14 cellular contexts compared by ENCODE assay signal in the genomic region with DNA sequence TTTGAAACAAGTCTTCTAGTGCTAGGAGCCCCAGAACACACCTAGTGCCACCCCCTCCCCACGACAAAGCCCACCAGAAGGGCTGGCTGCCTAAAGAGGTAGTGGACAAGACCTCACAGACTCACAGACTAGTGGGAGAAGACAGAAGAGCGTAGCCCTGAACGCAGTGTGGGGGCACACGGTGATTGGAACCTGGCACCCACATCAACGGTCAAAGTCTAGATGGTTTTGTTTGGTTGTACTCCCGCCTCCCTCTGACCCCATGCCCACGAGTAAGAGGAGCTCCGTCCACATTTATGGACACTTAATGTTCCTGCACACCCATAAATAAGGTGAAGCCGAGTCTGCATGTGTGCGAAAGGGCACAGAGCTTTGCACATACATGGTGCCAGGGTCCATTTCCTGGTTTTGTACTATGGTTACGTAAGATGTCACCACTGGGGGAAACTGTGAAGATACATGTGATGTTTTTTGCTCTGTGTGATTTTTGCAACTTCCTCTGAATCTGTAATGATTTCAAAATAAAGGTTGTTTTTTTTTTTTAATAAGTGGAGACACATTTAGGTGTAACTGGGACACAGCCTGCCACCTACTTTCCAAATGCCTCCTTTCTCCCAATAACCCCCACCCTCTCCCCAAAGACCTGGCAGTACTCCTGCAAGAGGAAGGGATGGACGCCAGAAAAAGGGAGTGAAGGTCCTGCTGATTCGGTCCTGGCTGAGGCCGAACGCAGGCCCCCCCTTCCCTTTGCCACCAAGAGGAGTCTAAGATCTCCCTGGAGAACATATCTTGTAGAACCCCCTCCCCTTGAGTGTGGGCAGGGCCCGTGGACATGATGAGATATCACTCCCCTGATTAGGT.
DNase-seq lines count a peak whose midpoint lies in the region; ATAC-seq and TF ChIP-seq lines count a peak whose summit lies in the region.
"Had no signal": no experiment of that assay in that cellular context is flagged by ENCODE, and none has a peak within 500 bp of the region (broad histone marks: within the 10 kb centered on the region; RNA-seq: fewer than 3 reads in every experiment).

No MANE protein-coding gene starts in this region.

- H3K27ac Mint-ChIP-seq in stimulated activated effector memory CD8-positive, alpha-beta T cell treated with anti-CD3 and anti-CD28 coated beads, Interleukin-12 subunit alpha, Interleukin-12 subunit beta, amount 100 ng/mL, for 72 hours = peak overlapping the region; percentile 87
- H3K27ac Mint-ChIP-seq: activated naive CD4-positive, alpha-beta T cell treated with anti-CD3 and anti-CD28 coated beads, Interleukin-2, amount 50 U/mL, for 72 hours; type B pancreatic cell had no signal

- no peak overlapping the region for H3K4me3 ChIP-seq in IMR-90 (ENCODE audit: insufficient read depth, low read depth, low read length)
- H3K4me3 ChIP-seq in left lung = no peak overlapping the region

- H4K20me1 ChIP-seq in IMR-90 (ENCODE audit: insufficient read depth, low read length) = 0 out of 2 replicates have a peak, but pooled peaks cover 3% of the 10 kb centered on the region

- no peak overlapping the region for H3K4me2 ChIP-seq in IMR-90 (ENCODE audit: low read depth, low read length)

- WGBS in IMR-90 (ENCODE audit: extremely low coverage in 2 of 2, insufficient read length in 1 of 2), 2 experiments = 92% methylated on average over 2 of the region's 16 CpGs; no CpG with 5 or more reads in 1 of the 2 experiments

- intact Hi-C loops in IMR-90 (cut with micrococcal nuclease) = no loop called here
- intact Hi-C loops in left lung (cut with DNase I) = no loop called here

- POLR2A ChIA-PET in IMR-90 (lab: Charles Lee; ENCODE audit: unreplicated experiment) = no interaction called here

- H3K9me3 ChIP-seq in IMR-90 (ENCODE audit: control insufficient read depth, insufficient read depth, low read length) (peaks cover 14% of the 10 kb centered on the region), left lung (peaks cover 0 to 16% of the 10 kb centered on the region in 2 donors)

- in situ Hi-C loops in IMR-90 (cut with MboI; ENCODE audit: low sequenced_read_pairs) = no loop called here

- dilution Hi-C loops in IMR-90 (cut with HindIII; ENCODE audit: low sequenced_read_pairs, unreplicated experiment) = no loop called here

- H4K91ac ChIP-seq in IMR-90 (ENCODE audit: insufficient read depth, low read depth, low read length) = no peak overlapping the region

- BruUV-seq in IMR-90 (replicated peaks; lab: Mats Ljungman, UMichigan) = no TSS peak

- H2BK120ac ChIP-seq in IMR-90 (ENCODE audit: low read depth, low read length) = no peak overlapping the region

- H3K4me3 Mint-ChIP-seq in stimulated activated effector memory CD8-positive, alpha-beta T cell treated with anti-CD3 and anti-CD28 coated beads, Interleukin-12 subunit alpha, Interleukin-12 subunit beta, amount 100 ng/mL, for 72 hours = no peak overlapping the region
- H3K4me3 Mint-ChIP-seq: type B pancreatic cell had no signal

- CTCF ChIA-PET in IMR-90 (lab: Yijun Ruan, JAX) = no interaction called here

- no peak overlapping the region for H3K4ac ChIP-seq in IMR-90 (ENCODE audit: low read depth, low read length)

- H3K27me3 ChIP-seq in IMR-90 (ENCODE audit: control insufficient read depth, insufficient read depth, low read length) (peaks cover 2% of the 10 kb centered on the region; the same call in 1 of the 2 replicates), left lung (no peaks in the 10 kb centered on the region)

- H3K23ac ChIP-seq in IMR-90 (ENCODE audit: low read depth, low read length) = no peak overlapping the region

- H3K9me3 Mint-ChIP-seq in stimulated activated effector memory CD8-positive, alpha-beta T cell treated with anti-CD3 and anti-CD28 coated beads, Interleukin-12 subunit alpha, Interleukin-12 subunit beta, amount 100 ng/mL, for 72 hours = peaks cover 12% of the 10 kb centered on the region
- H3K9me3 Mint-ChIP-seq: type B pancreatic cell had no signal

- ATAC-seq in IMR-90 (ENCODE audit: low read depth) (no peak), left lung (no peak), GM21447 (IDR thresholded peaks at IDR 0.05; ENCODE audit: unreplicated experiment) (no peak), GM18505 (IDR thresholded peaks at IDR 0.05; ENCODE audit: unreplicated experiment) (no peak), HG03521 (IDR thresholded peaks at IDR 0.05; ENCODE audit: unreplicated experiment) (no peak)
- ATAC-seq in stimulated activated effector memory CD8-positive, alpha-beta T cell treated with anti-CD3 and anti-CD28 coated beads, Interleukin-12 subunit alpha, Interleukin-12 subunit beta, amount 100 ng/mL, for 72 hours = no peak
- ATAC-seq: activated naive CD4-positive, alpha-beta T cell treated with anti-CD3 and anti-CD28 coated beads, Interleukin-2, amount 50 U/mL, for 72 hours had no signal

- no peak overlapping the region for H2BK5ac ChIP-seq in IMR-90 (ENCODE audit: low read depth, low read length, poor library complexity, severe bottlenecking)

- H3K79me1 ChIP-seq in IMR-90 (ENCODE audit: low read depth in 1 of 2, low read length in 2 of 2) = no peaks in the 10 kb centered on the region

- no peak overlapping the region for H2BK20ac ChIP-seq in IMR-90 (ENCODE audit: low read depth, low read length)

- peak overlapping the region; percentile 58; the same call in 1 of the 2 replicates for H2AK5ac ChIP-seq in IMR-90 (ENCODE audit: low read depth, low read length)

- peaks cover 42% of the 10 kb centered on the region for H3K4me1 Mint-ChIP-seq in stimulated activated effector memory CD8-positive, alpha-beta T cell treated with anti-CD3 and anti-CD28 coated beads, Interleukin-12 subunit alpha, Interleukin-12 subunit beta, amount 100 ng/mL, for 72 hours

- no peak overlapping the region for H3K9ac ChIP-seq in IMR-90 (ENCODE audit: low read depth, low read length)

- H3K27ac ChIP-seq in IMR-90 (ENCODE audit: insufficient read depth, low read length) = no peak overlapping the region
- peak overlapping the region; percentile 81 to 97 for H3K27ac ChIP-seq in left lung

- H2AK9ac ChIP-seq in IMR-90 (replicated peaks; ENCODE audit: low read depth, low read length, poor library complexity) = peak overlapping the region; percentile 26

- H3K36me3 Mint-ChIP-seq in stimulated activated effector memory CD8-positive, alpha-beta T cell treated with anti-CD3 and anti-CD28 coated beads, Interleukin-12 subunit alpha, Interleukin-12 subunit beta, amount 100 ng/mL, for 72 hours = no peaks in the 10 kb centered on the region

- H2BK15ac ChIP-seq in IMR-90 (ENCODE audit: low read depth, low read length) = 0 out of 3 replicates have a peak overlapping the region, but pooled peaks have one; percentile 31

- no peak overlapping the region for H3K18ac ChIP-seq in IMR-90 (ENCODE audit: low read depth, low read length)

- H2AFZ ChIP-seq in IMR-90 (replicated peaks; ENCODE audit: low read length, poor library complexity) = no peak overlapping the region

- no peak for TF ChIP-seq RAD21 in IMR-90 (IDR thresholded peaks at IDR 0.05; ENCODE audit: low read length)

- H3K4me1 ChIP-seq in IMR-90 (ENCODE audit: control insufficient read depth, insufficient read depth, low read length) (peaks cover 9% of the 10 kb centered on the region), left lung (peaks cover 20 to 97% of the 10 kb centered on the region in 2 donors)

- H3K36me3 ChIP-seq in IMR-90 (ENCODE audit: control insufficient read depth, insufficient read depth, low read length) = no peaks in the 10 kb centered on the region
- no peaks in the 10 kb centered on the region for H3K36me3 ChIP-seq in left lung

- no peak for TF ChIP-seq CTCF in IMR-90 (conservative IDR thresholded peaks at IDR 0.05; ENCODE audit: low read depth, low read length)
- TF ChIP-seq CTCF in left lung (IDR thresholded peaks at IDR 0.05) = no peak

- H3K9me1 ChIP-seq in IMR-90 (ENCODE audit: insufficient read depth, low read length) = peaks cover 3% of the 10 kb centered on the region; the same call in 1 of the 2 replicates

- H4K8ac ChIP-seq in IMR-90 (ENCODE audit: low read depth in 2 of 2, low read length in 2 of 2) = no peak overlapping the region

- TF ChIP-seq POLR2A in IMR-90 (IDR thresholded peaks at IDR 0.05; ENCODE audit: low read depth, low read length) = no peak
- no peak for TF ChIP-seq POLR2A in GM18505 (IDR thresholded peaks at IDR 0.05; ENCODE audit: borderline replicate concordance, extremely low read depth, insufficient read depth, insufficient read length)

- H3K14ac ChIP-seq in IMR-90 (replicated peaks; ENCODE audit: low read depth, low read length) = no peak overlapping the region

- H4K5ac ChIP-seq in IMR-90 (ENCODE audit: low read depth, low read length) = no peak overlapping the region

- H3K56ac ChIP-seq in IMR-90 (ENCODE audit: extremely low read depth, insufficient read depth, low read length) = no peak overlapping the region

- DNase-seq in IMR-90 (no peak), SKM-1 (lab: John Stamatoyannopoulos, UW; ENCODE audit: unreplicated experiment) (peak; percentile 81), left lung (no peak), GOT3 (lab: John Stamatoyannopoulos, UW) (no peak)
- no peak for DNase-seq in stimulated activated effector memory CD8-positive, alpha-beta T cell treated with anti-CD3 and anti-CD28 coated beads, Interleukin-12 subunit alpha, Interleukin-12 subunit beta, amount 100 ng/mL, for 72 hours (ENCODE audit: low spot score in 2 of 2)
- DNase-seq: DMS53; hippocampal formation; NCI-H187; stimulated activated CD4-positive, alpha-beta T cell treated with anti-CD3 and anti-CD28 coated beads, Interleukin-2, amount 100 ng/mL, for 48 hours had no signal

TF ChIP-seq in IMR-90, 13 proteins besides CTCF, POLR2A, EP300 and RAD21:
- no peak for TF ChIP-seq RFX5 (IDR thresholded peaks at IDR 0.05; ENCODE audit: low read depth, low read length)
- no peak for TF ChIP-seq RCOR1 (IDR thresholded peaks at IDR 0.05; ENCODE audit: insufficient replicate concordance, low read length)
TF ChIP-seq in IMR-90: peak in this region for 0.
